In genomic region chr9:93372391-93372790, GRCh38 we compare ENCODE assay signal across 28 cellular contexts.
"Had no signal": no experiment of that assay in that cellular context is flagged by ENCODE, and none has a peak within 500 bp of the region (broad histone marks: within the 10 kb centered on the region; RNA-seq: fewer than 3 reads in every experiment).

No MANE protein-coding gene starts in this region.

- DNase-seq: colonic mucosa; cortex of kidney; dermis blood vessel endothelial cell; dorsolateral prefrontal cortex; effector CD4-positive, alpha-beta T cell; effector CD8-positive, alpha-beta T cell; effector memory CD4-positive, alpha-beta T cell; effector memory CD8-positive, alpha-beta T cell; endodermal cell; erythroblast; esophagus squamous epithelium; foreskin fibroblast; foreskin keratinocyte; foreskin melanocyte; gastrocnemius medialis; glutamatergic neuron; head of caudate nucleus; heart left ventricle; heart right ventricle had no signal

- H3K36me3 ChIP-seq: colonic mucosa, esophagus muscularis mucosa, esophagus squamous epithelium, gastrocnemius medialis, gastroesophageal sphincter, heart left ventricle, heart right ventricle had no signal

- ATAC-seq: effector memory CD8-positive, alpha-beta T cell; esophagus mucosa; foreskin keratinocyte; gastrocnemius medialis; gastroesophageal sphincter; heart left ventricle; heart right ventricle had no signal

- H3K4me3 ChIP-seq: colonic mucosa, coronary artery, dorsolateral prefrontal cortex, esophagus muscularis mucosa, esophagus squamous epithelium, gastrocnemius medialis, gastroesophageal sphincter, heart left ventricle, heart right ventricle had no signal

- H3K27me3 ChIP-seq: colonic mucosa, esophagus muscularis mucosa, gastrocnemius medialis, gastroesophageal sphincter, heart left ventricle had no signal

- H3K9me3 ChIP-seq: colonic mucosa, esophagus muscularis mucosa, esophagus squamous epithelium, gastrocnemius medialis, gastroesophageal sphincter, heart left ventricle, heart right ventricle had no signal

- FAIRE-seq: colon, endometrium, endothelial cell of umbilical vein, frontal cortex had no signal

- H3K27ac ChIP-seq: colonic mucosa, coronary artery, dorsolateral prefrontal cortex, epithelial cell of prostate, esophagus muscularis mucosa, esophagus squamous epithelium, foreskin keratinocyte, gastrocnemius medialis, gastroesophageal sphincter, heart left ventricle, heart right ventricle had no signal

- H3K4me1 ChIP-seq: colonic mucosa, esophagus muscularis mucosa, esophagus squamous epithelium, foreskin keratinocyte, gastrocnemius medialis, gastroesophageal sphincter, heart left ventricle, heart right ventricle had no signal
